ENCODE assay signal across 23 cellular contexts in genomic region chr2:179261161-179261825, GRCh38. TPM values are rescaled to one million over a fixed set of nuclear protein-coding genes. Genes with fewer than 3 reads are reported as not detected.
DNase-seq lines count a peak whose midpoint lies in the region; ATAC-seq and TF ChIP-seq lines count a peak whose summit lies in the region.
"Had no signal": no experiment of that assay in that cellular context is flagged by ENCODE, and none has a peak within 500 bp of the region (broad histone marks: within the 10 kb centered on the region; RNA-seq: fewer than 3 reads in every experiment).

No MANE protein-coding gene starts in this region.

- no peaks in the 10 kb centered on the region for H3K36me3 ChIP-seq in mammary epithelial cell (ENCODE audit: insufficient read depth, low read length)
- no peaks in the 10 kb centered on the region for H3K36me3 ChIP-seq in upper lobe of right lung
- H3K36me3 ChIP-seq: prostate gland had no signal

- no TSS peak for BruUV-seq in mammary epithelial cell (replicated peaks; lab: Mats Ljungman, UMichigan)

- H3K9me3 ChIP-seq in mammary epithelial cell (replicated peaks; ENCODE audit: insufficient read depth, low read length) = no peaks in the 10 kb centered on the region
- no peaks in the 10 kb centered on the region for H3K9me3 ChIP-seq in upper lobe of right lung
- H3K9me3 ChIP-seq: A549, prostate gland had no signal

- CTCF ChIA-PET in mammary epithelial cell (lab: Charles Lee; ENCODE audit: low non-redundant PET) = no interaction called here

- H2AFZ ChIP-seq in mammary epithelial cell (ENCODE audit: low read depth, low read length) = no peak overlapping the region

- peak in 1 of 2 donors; percentile 17 for TF ChIP-seq CTCF in mammary epithelial cell (conservative IDR thresholded peaks at IDR 0.05 in 1 of 2, IDR thresholded peaks at IDR 0.05 in 1 of 2; ENCODE audit: extremely low read depth in 1 of 2, insufficient read depth in 1 of 2, low read depth in 1 of 2, low read length in 2 of 2)
- no peak for TF ChIP-seq CTCF in upper lobe of right lung (IDR thresholded peaks at IDR 0.05)

- H3K4me3 ChIP-seq in mammary epithelial cell (replicated peaks in 1 of 3; ENCODE audit: insufficient read depth in 1 of 3, low read depth in 2 of 3, low read length in 3 of 3) (no peak overlapping the region), upper lobe of right lung (peak overlapping the region; percentile 68)
- H3K4me3 ChIP-seq: A549, prostate gland had no signal

- H3K27ac Mint-ChIP-seq in stimulated activated naive CD8-positive, alpha-beta T cell treated with anti-CD3 and anti-CD28 coated beads, Interleukin-15, Interleukin-2, amounts not matched to agents 100 ng/mL and 50 ng/mL, for 24 hours = peak overlapping the region; percentile 26
- H3K27ac Mint-ChIP-seq: activated CD4-positive, alpha-beta T cell treated with anti-CD3 and anti-CD28 coated beads, Interleukin-2, amount 10 ng/mL, durations not matched to agents 7 days and 5 days; naive thymus-derived CD8-positive, alpha-beta T cell; stimulated activated effector memory CD8-positive, alpha-beta T cell treated with anti-CD3 and anti-CD28 coated beads, Interleukin-12 subunit alpha, Interleukin-12 subunit beta, amount 100 ng/mL, for 72 hours had no signal

- 86% methylated on average over 2 of the region's 2 CpGs for WGBS in mammary epithelial cell (ENCODE audit: low coverage, missing lambda C conversion rate)

- peaks cover 37% of the 10 kb centered on the region for H3K27me3 Mint-ChIP-seq in stimulated activated naive CD8-positive, alpha-beta T cell treated with anti-CD3 and anti-CD28 coated beads, Interleukin-15, Interleukin-2, amounts not matched to agents 100 ng/mL and 50 ng/mL, for 24 hours

- no peak overlapping the region for H3K9ac ChIP-seq in mammary epithelial cell (ENCODE audit: insufficient read depth, low read length)

- intact Hi-C loops in mammary epithelial cell (cut with micrococcal nuclease) = loop anchor here (5.0 kb wide), 2 partner anchors 81 to 196 kb away; no protein-coding TSS in a partner anchor
- intact Hi-C loops in upper lobe of right lung (cut with DNase I) = no loop called here

- H3K4me2 ChIP-seq in mammary epithelial cell (ENCODE audit: insufficient read depth, low read depth, low read length) = peak overlapping the region; percentile 97

- H3K27ac ChIP-seq in mammary epithelial cell (ENCODE audit: insufficient read depth, low read depth, low read length) = no peak overlapping the region
- H3K27ac ChIP-seq in upper lobe of right lung = no peak overlapping the region
- H3K27ac ChIP-seq: A549, C4-2B, prostate gland had no signal

- H3K36me3 Mint-ChIP-seq in stimulated activated naive CD8-positive, alpha-beta T cell treated with anti-CD3 and anti-CD28 coated beads, Interleukin-15, Interleukin-2, amounts not matched to agents 100 ng/mL and 50 ng/mL, for 24 hours (ENCODE audit: low read depth) = peaks cover under 1% of the 10 kb centered on the region
- H3K36me3 Mint-ChIP-seq: naive thymus-derived CD8-positive, alpha-beta T cell; stimulated activated effector memory CD8-positive, alpha-beta T cell treated with anti-CD3 and anti-CD28 coated beads, Interleukin-12 subunit alpha, Interleukin-12 subunit beta, amount 100 ng/mL, for 72 hours had no signal

- ATAC-seq in stimulated activated naive CD8-positive, alpha-beta T cell treated with anti-CD3 and anti-CD28 coated beads, Interleukin-15, Interleukin-2, amounts not matched to agents 100 U/mL and 50 U/mL, for 24 hours = no peak
- no peak for ATAC-seq in upper lobe of right lung
- ATAC-seq: A549; HCT116; naive thymus-derived CD8-positive, alpha-beta T cell; Right ventricle myocardium inferior; stimulated activated effector memory CD8-positive, alpha-beta T cell treated with anti-CD3 and anti-CD28 coated beads, Interleukin-12 subunit alpha, Interleukin-12 subunit beta, amount 100 ng/mL, for 72 hours had no signal

- H3K27me3 ChIP-seq in mammary epithelial cell (ENCODE audit: insufficient read depth, low read length) (no peaks in the 10 kb centered on the region), upper lobe of right lung (no peaks in the 10 kb centered on the region)

- H3K4me1 ChIP-seq in mammary epithelial cell (ENCODE audit: insufficient read depth, low read length) (peaks cover 20% of the 10 kb centered on the region), upper lobe of right lung (peaks cover 8% of the 10 kb centered on the region)
- H3K4me1 ChIP-seq: prostate gland had no signal

- no peak overlapping the region for H3K4me3 Mint-ChIP-seq in stimulated activated naive CD8-positive, alpha-beta T cell treated with anti-CD3 and anti-CD28 coated beads, Interleukin-15, Interleukin-2, amounts not matched to agents 100 ng/mL and 50 ng/mL, for 24 hours
- H3K4me3 Mint-ChIP-seq: activated CD4-positive, alpha-beta T cell treated with anti-CD3 and anti-CD28 coated beads, Interleukin-2, amount 10 ng/mL, durations not matched to agents 7 days and 5 days; stimulated activated effector memory CD8-positive, alpha-beta T cell treated with anti-CD3 and anti-CD28 coated beads, Interleukin-12 subunit alpha, Interleukin-12 subunit beta, amount 100 ng/mL, for 72 hours had no signal

- dilution Hi-C loops in mammary epithelial cell (cut with HindIII; ENCODE audit: low sequenced_read_pairs) = no loop called here

- H3K9me3 Mint-ChIP-seq in stimulated activated naive CD8-positive, alpha-beta T cell treated with anti-CD3 and anti-CD28 coated beads, Interleukin-15, Interleukin-2, amounts not matched to agents 100 ng/mL and 50 ng/mL, for 24 hours = peaks cover under 1% of the 10 kb centered on the region
- H3K9me3 Mint-ChIP-seq: naive thymus-derived CD8-positive, alpha-beta T cell; stimulated activated effector memory CD8-positive, alpha-beta T cell treated with anti-CD3 and anti-CD28 coated beads, Interleukin-12 subunit alpha, Interleukin-12 subunit beta, amount 100 ng/mL, for 72 hours had no signal

- no peak for DNase-seq in stimulated activated naive CD8-positive, alpha-beta T cell treated with anti-CD3 and anti-CD28 coated beads, Interleukin-15, Interleukin-2, amounts not matched to agents 100 U/mL and 50 U/mL, for 24 hours
- DNase-seq in mammary epithelial cell = no peak
- DNase-seq in kidney tubule cell (ENCODE audit: low spot score) = peak; percentile 36
- no peak for DNase-seq in upper lobe of right lung
- no peak for DNase-seq in NCI-H187 (lab: John Stamatoyannopoulos, UW)
- no peak for DNase-seq in LoVo (ENCODE audit: low spot score)
- no peak for DNase-seq in activated CD8-positive, alpha-beta memory T cell treated with anti-CD3 and anti-CD28 coated beads, Interleukin-2, amount 50 U/mL, for 48 hours
- DNase-seq: activated CD4-positive, alpha-beta T cell treated with anti-CD3 and anti-CD28 coated beads, Interleukin-2, amount 10 ng/mL, durations not matched to agents 7 days and 5 days; activated naive CD4-positive, alpha-beta T cell treated with Interleukin-2 at 50 U/mL for 16 hours; DMS79; KBM-7; naive thymus-derived CD8-positive, alpha-beta T cell; NCI-H1092; NCI-H2081; NCI-H446 treated with DMSO at 0.1 percent for 48 hours; trophoblast cell had no signal

- in situ Hi-C loops in mammary epithelial cell (cut with MboI; ENCODE audit: low sequenced_read_pairs in 2 of 2) = no loop called here

- no peaks in the 10 kb centered on the region for H4K20me1 ChIP-seq in mammary epithelial cell (ENCODE audit: insufficient read depth, low read length)

- H3K4me1 Mint-ChIP-seq in stimulated activated naive CD8-positive, alpha-beta T cell treated with anti-CD3 and anti-CD28 coated beads, Interleukin-15, Interleukin-2, amounts not matched to agents 100 ng/mL and 50 ng/mL, for 24 hours (ENCODE audit: low read depth) = peaks cover 63% of the 10 kb centered on the region
- H3K4me1 Mint-ChIP-seq: stimulated activated effector memory CD8-positive, alpha-beta T cell treated with anti-CD3 and anti-CD28 coated beads, Interleukin-12 subunit alpha, Interleukin-12 subunit beta, amount 100 ng/mL, for 72 hours had no signal

- peaks cover 79% of the 10 kb centered on the region for H3K79me2 ChIP-seq in mammary epithelial cell (ENCODE audit: insufficient read depth, low read length)

RNA-seq across cellular contexts. Expression of gene SESTD1, which starts 3.3 kb away (rescaled TPM):
- 10 to 100 TPM; 20.7 to 32.1 TPM for total RNA-seq in mammary epithelial cell
- polyA plus RNA-seq in mammary epithelial cell = 24.6 TPM
- polyA minus RNA-seq in mammary epithelial cell = 65.0 TPM
- total RNA-seq in upper lobe of right lung = 107 TPM
